8 cellular contexts compared by ENCODE assay signal in genomic region chr12:42332301-42332894, GRCh38. TPM values are rescaled to one million over a fixed set of nuclear protein-coding genes. Genes with fewer than 3 reads are reported as not detected.
DNase-seq lines count a peak whose midpoint lies in the region; ATAC-seq, FAIRE-seq and TF ChIP-seq lines count a peak whose summit lies in the region.

No MANE protein-coding gene starts in this region.

- no peaks in the 10 kb centered on the region for H3K27me3 Mint-ChIP-seq in activated T-cell treated with anti-CD3 and anti-CD28 coated beads, Interleukin-2, amount 50 U/mL, for 72 hours (ENCODE audit: low read depth)

- DNase-seq in BJ (ENCODE audit: low read depth) (no peak), NCI-H2107 treated with DMSO at 0.1 percent for 48 hours (lab: John Stamatoyannopoulos, UW; ENCODE audit: unreplicated experiment) (peak; percentile 55), cardiac muscle cell (ENCODE audit: low read depth in 1 of 2, low spot score in 1 of 2) (peak; percentile 58 to 64), small intestine (peak; percentile 58)
- DNase-seq in activated T-cell treated with anti-CD3 and anti-CD28 coated beads, Interleukin-2, amount 50 U/mL, for 72 hours: peak in 1 of 2 donors; percentile 19

- FAIRE-seq in small intestine (lab: Jason Lieb, UNC): peak; percentile 5

- 30 to 34% (median 33%) methylated on average over 4 of the region's 4 CpGs for WGBS in small intestine, 3 donors

- H3K36me3 ChIP-seq in BJ (ENCODE audit: control insufficient read depth, insufficient read depth, low read length) (peaks cover 1% of the 10 kb centered on the region; the same call in 1 of the 2 replicates), cardiac muscle cell (peaks cover 11% of the 10 kb centered on the region), small intestine (ENCODE audit: control insufficient read depth in 2 of 2, insufficient read depth in 2 of 2, low read length in 2 of 2) (peaks cover 0 to 4% of the 10 kb centered on the region in 2 donors)

- TF ChIP-seq CTCF in BJ (IDR thresholded peaks at IDR 0.05; ENCODE audit: insufficient read depth, low read depth, low read length): peak; percentile 63
- TF ChIP-seq CTCF in cardiac muscle cell (IDR thresholded peaks at IDR 0.05; ENCODE audit: low read depth, low read length): peak; percentile 55

- H3K9me3 Mint-ChIP-seq in activated T-cell treated with anti-CD3 and anti-CD28 coated beads, Interleukin-2, amount 50 U/mL, for 72 hours: no peaks in the 10 kb centered on the region

- CTCF ChIA-PET in BJ (lab: Yijun Ruan, JAX): interaction anchor here (0.6 to 1.8 kb wide), 10 partner anchors 39 to 548 kb away, joined by 3 to 7 read pairs (median 4); no protein-coding TSS in a partner anchor

- H3K4me1 ChIP-seq in cardiac muscle cell (ENCODE audit: low read depth) (peaks cover 14% of the 10 kb centered on the region), small intestine (ENCODE audit: control insufficient read depth in 2 of 2, insufficient read depth in 1 of 2, low read depth in 1 of 2, low read length in 1 of 2) (peaks cover 3 to 4% of the 10 kb centered on the region in 2 donors)

- ATAC-seq in GM18499 (IDR thresholded peaks at IDR 0.05; ENCODE audit: insufficient read depth, unreplicated experiment): peak; percentile 74
- ATAC-seq in HG03025 (IDR thresholded peaks at IDR 0.05; ENCODE audit: low FRiP score, unreplicated experiment): peak; percentile 67
- peak; percentile 39 to 55 for ATAC-seq in activated T-cell treated with anti-CD3 and anti-CD28 coated beads, Interleukin-2, amount 50 U/mL, for 72 hours (replicated peaks in 1 of 2)
- ATAC-seq in HG02763 (IDR thresholded peaks at IDR 0.05; ENCODE audit: unreplicated experiment): no peak

- POLR2A ChIA-PET in BJ (lab: Charles Lee): no interaction called here

- H3K4me1 Mint-ChIP-seq in activated T-cell treated with anti-CD3 and anti-CD28 coated beads, Interleukin-2, amount 50 U/mL, for 72 hours (ENCODE audit: low read depth): peaks cover 64% of the 10 kb centered on the region

- H3K27ac ChIP-seq in cardiac muscle cell: no peak overlapping the region
- no peak overlapping the region for H3K27ac ChIP-seq in small intestine (ENCODE audit: low read depth in 1 of 2, low read length in 1 of 2)

- H3K9me3 ChIP-seq in cardiac muscle cell (ENCODE audit: low read depth) (no peaks in the 10 kb centered on the region), small intestine (ENCODE audit: control insufficient read depth, low read depth) (no peaks in the 10 kb centered on the region)

- H3K36me3 Mint-ChIP-seq in activated T-cell treated with anti-CD3 and anti-CD28 coated beads, Interleukin-2, amount 50 U/mL, for 72 hours (ENCODE audit: insufficient read depth in 2 of 2): peaks cover 1 to 4% of the 10 kb centered on the region in 2 donors

- H3K27me3 ChIP-seq in BJ (ENCODE audit: control insufficient read depth, insufficient read depth, low read length) (no peaks in the 10 kb centered on the region), cardiac muscle cell (no peaks in the 10 kb centered on the region), small intestine (ENCODE audit: control insufficient read depth in 2 of 2, insufficient read depth in 2 of 2, low read length in 2 of 2) (no peaks in the 10 kb centered on the region)

- no peak overlapping the region for H3K4me3 Mint-ChIP-seq in activated T-cell treated with anti-CD3 and anti-CD28 coated beads, Interleukin-2, amount 50 U/mL, for 72 hours

- no peak overlapping the region for H3K27ac Mint-ChIP-seq in activated T-cell treated with anti-CD3 and anti-CD28 coated beads, Interleukin-2, amount 50 U/mL, for 72 hours

- no peak overlapping the region for H3K4me3 ChIP-seq in BJ (ENCODE audit: low read depth, low read length)
- no peak overlapping the region for H3K4me3 ChIP-seq in cardiac muscle cell
- H3K4me3 ChIP-seq in small intestine (ENCODE audit: low read depth in 1 of 2, low read length in 2 of 2): no peak overlapping the region

RNA-seq across cellular contexts. Expression of gene PPHLN1, which starts 6.4 kb away (rescaled TPM):
- polyA plus RNA-seq in BJ (2011; rRNA removed): 29.1 and 60.6 TPM in 2 replicates
- polyA minus RNA-seq in BJ (2011; rRNA and poly(A)+ RNA removed): 14.0 and 17.3 TPM in 2 replicates
- 10 to 100 TPM; 56.9 to 63.1 TPM for total RNA-seq in activated T-cell treated with anti-CD3 and anti-CD28 coated beads, Interleukin-2, amount 50 U/mL, for 72 hours
- total RNA-seq in cardiac muscle cell: 77.6 and 87.8 TPM in 2 replicates
- 70.6 and 93.0 TPM in 2 replicates for polyA plus RNA-seq in cardiac muscle cell
- polyA plus RNA-seq in small intestine: 10 to 100 TPM; 25.7 to 30.6 (median 27.0) TPM

RNA-seq across cellular contexts. Expression of gene ZCRB1, which starts 6.5 kb away (rescaled TPM):
- polyA plus RNA-seq in BJ (2011; rRNA removed) (48.2 and 65.5 TPM in 2 replicates), cardiac muscle cell (135 and 140 TPM in 2 replicates), small intestine (10 to 100 TPM; 29.7 to 36.5 (median 34.0) TPM)
- 16.7 and 19.3 TPM in 2 replicates for polyA minus RNA-seq in BJ (2011; rRNA and poly(A)+ RNA removed)
- total RNA-seq in activated T-cell treated with anti-CD3 and anti-CD28 coated beads, Interleukin-2, amount 50 U/mL, for 72 hours: 100 to 1,000 TPM in 1 of 2 donors, 10 to 100 TPM in 1; 89.2 to 113 TPM
- 30.2 and 30.4 TPM in 2 replicates for total RNA-seq in cardiac muscle cell
